Comparison of ENCODE assay signal across 23 cellular contexts in the genomic region with DNA sequence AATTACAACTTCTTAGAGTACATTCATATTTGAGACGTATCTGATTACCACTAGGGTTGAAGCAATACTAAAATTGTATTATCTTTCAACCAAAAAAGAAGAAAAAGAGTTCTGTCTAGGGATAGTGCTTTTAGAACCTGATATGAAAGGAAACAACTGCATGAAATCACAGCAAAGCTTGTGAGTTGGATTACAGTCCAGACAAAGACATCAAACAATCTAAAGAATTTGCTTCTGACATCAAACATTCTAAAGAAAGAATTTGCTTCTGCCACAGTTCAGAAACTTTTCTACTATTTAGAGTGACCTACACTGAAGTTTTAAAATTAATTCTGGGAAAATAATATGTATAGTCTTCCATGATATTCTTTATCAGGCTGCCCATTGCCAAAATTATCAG.
DNase-seq lines count a peak whose midpoint lies in the region; ATAC-seq and FAIRE-seq lines count a peak whose summit lies in the region.
"Had no signal": no experiment of that assay in that cellular context is flagged by ENCODE, and none has a peak within 500 bp of the region (broad histone marks: within the 10 kb centered on the region; RNA-seq: fewer than 3 reads in every experiment).

No MANE protein-coding gene starts in this region.

- H3K4me1 ChIP-seq in neuronal stem cell (ENCODE audit: control insufficient read depth in 2 of 2, insufficient read depth in 1 of 2, low read depth in 1 of 2, low read length in 2 of 2) = no peaks in the 10 kb centered on the region
- H3K4me1 ChIP-seq: BE2C had no signal

- H4K8ac ChIP-seq in neuronal stem cell (ENCODE audit: low read depth, low read length) = no peak overlapping the region

- H3K14ac ChIP-seq in neuronal stem cell (ENCODE audit: low read length) = no peak overlapping the region

- H3K4me2 ChIP-seq in neuronal stem cell (ENCODE audit: insufficient read depth, low read length, poor library complexity, severe bottlenecking) = no peak overlapping the region

- DNase-seq in astrocyte of the hippocampus (ENCODE audit: low read depth, low spot score) = peak; percentile 47
- DNase-seq in kidney glomerular epithelial cell (lab: John Stamatoyannopoulos, UW) = peak; percentile 26
- DNase-seq in neuronal stem cell (ENCODE audit: low spot score) = no peak
- no peak for DNase-seq in hepatic stellate cell (ENCODE audit: low spot score)
- DNase-seq in RCC 7860 (ENCODE audit: low spot score) = no peak
- DNase-seq in frontal cortex (ENCODE audit: low spot score in 2 of 2) = no peak
- DNase-seq: ACHN; BE2C; C1 segment of cervical spinal cord; Caco-2; CD4-positive, CD25-positive, alpha-beta regulatory T cell; CD8-positive, alpha-beta memory T cell; GOT3; H7; HFFc6; IMR-90 had no signal

- no peak overlapping the region for H2BK15ac ChIP-seq in neuronal stem cell (ENCODE audit: low read length)

- no peak overlapping the region for H3K23ac ChIP-seq in neuronal stem cell (ENCODE audit: low read depth, low read length, poor library complexity)

- no peak for FAIRE-seq in RCC 7860 (lab: Jason Lieb, UNC)
- no peak for FAIRE-seq in frontal cortex (lab: Jason Lieb, UNC)
- FAIRE-seq: A204.1, D721Med, G401.6, GM12891, HTR-8/SVneo had no signal

- H2BK12ac ChIP-seq in neuronal stem cell (ENCODE audit: low read length) = no peak overlapping the region

- peak overlapping the region; percentile 32 for H2AFZ ChIP-seq in neuronal stem cell (ENCODE audit: low read length)

- no peak overlapping the region for H3K4ac ChIP-seq in neuronal stem cell (ENCODE audit: low read length)

- no peak overlapping the region for H4K91ac ChIP-seq in neuronal stem cell (ENCODE audit: low read depth, low read length, poor library complexity)

- H3K4me3 ChIP-seq in neuronal stem cell (ENCODE audit: low read length in 2 of 2) = no peak overlapping the region

- H3K9ac ChIP-seq in neuronal stem cell (ENCODE audit: low read depth, low read length, poor library complexity) = no peak overlapping the region

- no peak for ATAC-seq in GM19463 (IDR thresholded peaks at IDR 0.05; ENCODE audit: unreplicated experiment)
- ATAC-seq: HCT116 had no signal

- no peak overlapping the region for H3K27ac ChIP-seq in neuronal stem cell (replicated peaks; ENCODE audit: low read length)

- no peaks in the 10 kb centered on the region for H3K79me1 ChIP-seq in neuronal stem cell (ENCODE audit: low read depth, low read length)

- H2AK5ac ChIP-seq in neuronal stem cell (ENCODE audit: low read depth, low read length) = no peak overlapping the region

- no peaks in the 10 kb centered on the region for H3K36me3 ChIP-seq in neuronal stem cell (replicated peaks in 1 of 2; ENCODE audit: control insufficient read depth in 2 of 2, insufficient read depth in 2 of 2, low read length in 2 of 2)
- H3K36me3 ChIP-seq: BE2C had no signal

- no peak overlapping the region for H2BK120ac ChIP-seq in neuronal stem cell (ENCODE audit: low read depth, low read length)

- no CpG with 5 or more reads among the region's 1 CpG for WGBS in neuronal stem cell (ENCODE audit: extremely low coverage in 2 of 2, insufficient read length in 2 of 2, insufficient replicate concordance in 1 of 2), 2 donors

- H3K27me3 ChIP-seq in neuronal stem cell (ENCODE audit: control insufficient read depth in 3 of 3, insufficient read depth in 3 of 3, low read depth in 1 of 3, low read length in 3 of 3) = no peaks in the 10 kb centered on the region
- H3K27me3 ChIP-seq: BE2C had no signal

- H3K18ac ChIP-seq in neuronal stem cell (ENCODE audit: low read length) = no peak overlapping the region

- no peaks in the 10 kb centered on the region for H3K9me3 ChIP-seq in neuronal stem cell (replicated peaks in 1 of 2; ENCODE audit: control insufficient read depth in 2 of 2, insufficient read depth in 1 of 2, low read depth in 1 of 2, low read length in 2 of 2)
- H3K9me3 ChIP-seq: BE2C, Caco-2 had no signal

- H2BK5ac ChIP-seq in neuronal stem cell (ENCODE audit: low read length) = no peak overlapping the region

Comparison
In these comparisons a context has a peak if more than half of its experiments do, and no peak if none do; other contexts are left out.
1. DNase-seq: peak in astrocyte of the hippocampus (single experiment) and kidney glomerular epithelial cell (single experiment); none in neuronal stem cell (single experiment), hepatic stellate cell (single experiment), RCC 7860 (single experiment) and frontal cortex (0 of 2).